ENCODE assay signal across 12 cellular contexts in genomic region chr7:2638224-2638991, GRCh38. TPM values are rescaled to one million over a fixed set of nuclear protein-coding genes. Genes with fewer than 3 reads are reported as not detected.
DNase-seq lines count a peak whose midpoint lies in the region; ATAC-seq and TF ChIP-seq lines count a peak whose summit lies in the region.
"Had no signal": no experiment of that assay in that cellular context is flagged by ENCODE, and none has a peak within 500 bp of the region (broad histone marks: within the 10 kb centered on the region; RNA-seq: fewer than 3 reads in every experiment).

No MANE protein-coding gene starts in this region.

- peaks cover 27% of the 10 kb centered on the region for H3K4me1 ChIP-seq in HUES6 (ENCODE audit: control insufficient read depth, insufficient read depth, low read length)
- H3K4me1 ChIP-seq in right lobe of liver = peaks cover 0 to 77% (median 42%) of the 10 kb centered on the region in 4 donors
- H3K4me1 ChIP-seq in thymus (ENCODE audit: control insufficient read depth, insufficient read depth, low read length) = peaks cover 8% of the 10 kb centered on the region
- H3K4me1 ChIP-seq in MM.1S (ENCODE audit: low read length) = no peaks in the 10 kb centered on the region

- peaks cover 11% of the 10 kb centered on the region for H3K36me3 ChIP-seq in HUES6 (ENCODE audit: control insufficient read depth, insufficient read depth, low read length)
- H3K36me3 ChIP-seq in right lobe of liver = no peaks in the 10 kb centered on the region
- peaks cover 4% of the 10 kb centered on the region for H3K36me3 ChIP-seq in thymus (ENCODE audit: control insufficient read depth, insufficient read depth)
- no peaks in the 10 kb centered on the region for H3K36me3 ChIP-seq in MM.1S (replicated peaks; ENCODE audit: insufficient read depth, low read length)

- intact Hi-C loops in right lobe of liver (cut with DNase I) = no loop called here

- no peaks in the 10 kb centered on the region for H3F3A ChIP-seq in MM.1S (ENCODE audit: insufficient read depth, low read length)

- peak; percentile 37 for TF ChIP-seq POLR2A in right lobe of liver (IDR thresholded peaks at IDR 0.05)

- H3K4me3 ChIP-seq in HUES6 (ENCODE audit: low read depth, low read length) (no peak overlapping the region), right lobe of liver (peak overlapping the region in 2 of 3 donors; percentile 13 to 25), thymus (ENCODE audit: low read length) (no peak overlapping the region), MM.1S (ENCODE audit: low read length) (no peak overlapping the region)
- H3K4me3 ChIP-seq: GM23338 had no signal

- no peaks in the 10 kb centered on the region for H3K9me2 ChIP-seq in MM.1S (replicated peaks; ENCODE audit: insufficient read depth, low read length)

- peak overlapping the region; percentile 63; the same call in 1 of the 2 replicates for H3K27ac ChIP-seq in HUES6 (ENCODE audit: low read depth, low read length)
- peak overlapping the region; percentile 65 for H3K27ac ChIP-seq in cingulate gyrus (ENCODE audit: low read depth, low read length)
- peak overlapping the region; percentile 81 to 92 (median 85) for H3K27ac ChIP-seq in right lobe of liver
- H3K27ac ChIP-seq in thymus (ENCODE audit: low read depth) = peak overlapping the region; percentile 31
- H3K27ac ChIP-seq in MM.1S (ENCODE audit: low read length) = no peak overlapping the region

- H2AFZ ChIP-seq in MM.1S (ENCODE audit: low read length) = no peak overlapping the region
- H2AFZ ChIP-seq: GM23338 had no signal

- ATAC-seq in right lobe of liver = peak; percentile 36 to 67 (median 50)
- ATAC-seq in GM21381 (IDR thresholded peaks at IDR 0.05; ENCODE audit: unreplicated experiment) = no peak
- ATAC-seq: activated T-cell treated with anti-CD3 and anti-CD28 coated beads, Interleukin-2, amount 50 U/mL, for 72 hours; GM23338 had no signal

- DNase-seq in right lobe of liver (peak; percentile 92 to 96 (median 94)), MM.1S (no peak)
- no peak for DNase-seq in stimulated activated CD4-positive, alpha-beta T cell treated with anti-CD3 and anti-CD28 coated beads, Interleukin-4, amount 100 ng/mL, for 4 hours
- DNase-seq in stimulated activated CD4-positive, alpha-beta T cell treated with anti-CD3 and anti-CD28 coated beads, Interleukin-15, amount 100 ng/mL, for 24 hours = no peak
- DNase-seq: activated T-cell treated with anti-CD3 and anti-CD28 coated beads, Interleukin-2, amount 50 U/mL, for 72 hours; foreskin melanocyte had no signal

- no peaks in the 10 kb centered on the region for H3K79me2 ChIP-seq in MM.1S (ENCODE audit: low read length)

- 26% methylated on average over 9 of the region's 34 CpGs for WGBS in right lobe of liver (ENCODE audit: insufficient coverage, low coverage, low lambda C conversion rate, missing lambda C conversion rate)
- 95% methylated on average over 34 of the region's 34 CpGs for WGBS in thymus

- H3K9me3 ChIP-seq in HUES6 (ENCODE audit: control insufficient read depth, insufficient read depth, low read depth, low read length) (no peaks in the 10 kb centered on the region), right lobe of liver (no peaks in the 10 kb centered on the region), thymus (ENCODE audit: control insufficient read depth) (no peaks in the 10 kb centered on the region), MM.1S (replicated peaks; ENCODE audit: insufficient read depth, low read length) (no peaks in the 10 kb centered on the region)

- no peak for TF ChIP-seq CTCF in right lobe of liver (IDR thresholded peaks at IDR 0.05)
- TF ChIP-seq CTCF in MM.1S (IDR thresholded peaks at IDR 0.05; ENCODE audit: low read length) = no peak

- H3K9ac ChIP-seq in HUES6 (ENCODE audit: low read length) = no peak overlapping the region
- no peak overlapping the region for H3K9ac ChIP-seq in MM.1S (ENCODE audit: low read length)

- H3K27me3 ChIP-seq in HUES6 (ENCODE audit: control insufficient read depth, insufficient read depth, low read length) (no peaks in the 10 kb centered on the region), right lobe of liver (no peaks in the 10 kb centered on the region), thymus (ENCODE audit: control insufficient read depth, insufficient read depth) (no peaks in the 10 kb centered on the region), MM.1S (replicated peaks; ENCODE audit: insufficient read depth, low read length) (peaks cover 86% of the 10 kb centered on the region)

- H3K4me2 ChIP-seq in MM.1S (ENCODE audit: low read depth, low read length) = no peak overlapping the region
- H3K4me2 ChIP-seq: GM23338 had no signal

- no peaks in the 10 kb centered on the region for H4K20me1 ChIP-seq in MM.1S (ENCODE audit: insufficient read depth, low read length)

RNA-seq across cellular contexts. Expression of gene TTYH3, which starts 6.6 kb away (rescaled TPM):
- 10 to 100 TPM; 10.3 to 59.3 (median 37.6) TPM for total RNA-seq in right lobe of liver
- 20.4 TPM for polyA plus RNA-seq in thymus

RNA-seq across cellular contexts. Expression of gene AMZ1, which starts 49.6 kb away (rescaled TPM):
- total RNA-seq in right lobe of liver = 1 to 10 TPM in 4 of 6 experiments, under 1 TPM in 1, not detected in 1; 0.42 to 5.8 (median 1.4) TPM
- 0.07 TPM for polyA plus RNA-seq in thymus
- total RNA-seq: pulmonary artery endothelial cell had no signal

Comparison
In these comparisons a context has a peak if more than half of its experiments do, and no peak if none do; other contexts are left out.
1. H3K4me3 ChIP-seq: peak in right lobe of liver (2 of 3); none in HUES6 (single experiment), thymus (single experiment) and MM.1S (single experiment).
2. DNase-seq: peak in right lobe of liver (3 of 3); none in stimulated activated CD4-positive, alpha-beta T cell treated with anti-CD3 and anti-CD28 coated beads, Interleukin-4, amount 100 ng/mL, for 4 hours (0 of 2), MM.1S (single experiment) and stimulated activated CD4-positive, alpha-beta T cell treated with anti-CD3 and anti-CD28 coated beads, Interleukin-15, amount 100 ng/mL, for 24 hours (single experiment).